In the genomic region with DNA sequence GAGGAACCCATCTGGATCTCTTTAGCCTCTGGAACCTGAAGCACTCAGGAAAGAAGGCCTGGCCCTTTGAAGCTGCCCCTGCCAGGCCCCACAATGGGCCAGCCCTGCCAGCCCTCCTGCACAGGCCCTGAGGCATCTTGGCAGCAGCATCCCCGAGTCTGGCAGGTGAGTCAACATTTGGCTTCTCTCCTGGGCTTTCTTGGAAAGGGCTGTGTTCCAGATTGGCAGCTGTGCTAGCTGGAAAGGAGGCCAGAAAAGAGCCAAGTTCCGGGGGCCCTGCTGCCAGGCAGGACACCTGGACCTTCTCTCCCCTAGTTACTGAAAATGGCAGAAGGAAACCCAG, we compare ENCODE assay signal across 10 cellular contexts.
DNase-seq lines count a peak whose midpoint lies in the region; ATAC-seq and TF ChIP-seq lines count a peak whose summit lies in the region.
"Had no signal": no experiment of that assay in that cellular context is flagged by ENCODE, and none has a peak within 500 bp of the region (broad histone marks: within the 10 kb centered on the region; RNA-seq: fewer than 3 reads in every experiment).

No MANE protein-coding gene starts in this region.

- peaks cover 4% of the 10 kb centered on the region for H3K27me3 Mint-ChIP-seq in chondrocyte (ENCODE audit: low read depth)
- no peaks in the 10 kb centered on the region for H3K27me3 Mint-ChIP-seq in CD4-positive, alpha-beta T cell

- H3K27ac Mint-ChIP-seq in chondrocyte (ENCODE audit: unreplicated experiment) = peak overlapping the region; percentile 22
- H3K27ac Mint-ChIP-seq in CD4-positive, alpha-beta T cell = no peak overlapping the region
- H3K27ac Mint-ChIP-seq: activated naive CD8-positive, alpha-beta T cell treated with anti-CD3 and anti-CD28 coated beads, Interleukin-2, amount 10 ng/mL, durations not matched to agents 7 days and 5 days had no signal

- no peak for TF ChIP-seq CTCF in chondrocyte (IDR thresholded peaks at IDR 0.05)
- TF ChIP-seq CTCF in CD4-positive, alpha-beta T cell (IDR thresholded peaks at IDR 0.05) = no peak
- TF ChIP-seq CTCF in brain microvascular endothelial cell (IDR thresholded peaks at IDR 0.05; ENCODE audit: low read depth, low read length, missing control alignments) = no peak

- POLR2A ChIA-PET in CD4-positive, alpha-beta T cell (lab: Charles Lee) = no interaction called here

- no peak for ATAC-seq in HG02981 (IDR thresholded peaks at IDR 0.05; ENCODE audit: unreplicated experiment)
- ATAC-seq in CD4-positive, alpha-beta T cell (ENCODE audit: poor library complexity) = no peak

- in situ Hi-C loops in brain microvascular endothelial cell (cut with HindIII; ENCODE audit: low pct_ligation_motif_present, low sequenced_read_pairs) (no loop called here), HAP-1 (cut with MboI; ENCODE audit: low sequenced_read_pairs) (loop anchor here (10.0 to 25.0 kb wide), 2 partner anchors 164 to 426 kb away; no protein-coding TSS in a partner anchor)

- peak; percentile 66 for DNase-seq in COLO829 (ENCODE audit: low spot score)
- peak; percentile 91 to 98 for DNase-seq in NCI-H2081 (lab: John Stamatoyannopoulos, UW)
- no peak for DNase-seq in chondrocyte (ENCODE audit: low spot score)
- peak; percentile 59 for DNase-seq in midbrain (lab: John Stamatoyannopoulos, UW)
- no peak for DNase-seq in CD4-positive, alpha-beta T cell
- DNase-seq in brain microvascular endothelial cell = no peak
- DNase-seq in HAP-1 (ENCODE audit: low spot score in 2 of 2) = no peak
- DNase-seq: activated naive CD8-positive, alpha-beta T cell treated with anti-CD3 and anti-CD28 coated beads, Interleukin-2, amount 10 ng/mL, durations not matched to agents 7 days and 5 days; Karpas-422 had no signal

- H3K36me3 Mint-ChIP-seq in chondrocyte (ENCODE audit: low read depth) = no peaks in the 10 kb centered on the region
- no peaks in the 10 kb centered on the region for H3K36me3 Mint-ChIP-seq in CD4-positive, alpha-beta T cell (ENCODE audit: low read depth)

- intact Hi-C loops in CD4-positive, alpha-beta T cell (cut with DNase I, micrococcal nuclease) = loop anchor here (5.0 to 10.0 kb wide), 2 partner anchors 394 to 934 kb away; a partner anchor contains a TSS

- H3K9me3 ChIP-seq in CD4-positive, alpha-beta T cell (ENCODE audit: control insufficient read depth, low read length) = no peaks in the 10 kb centered on the region
- no peaks in the 10 kb centered on the region for H3K9me3 ChIP-seq in HAP-1

- peaks cover 52% of the 10 kb centered on the region for H3K4me1 Mint-ChIP-seq in chondrocyte (ENCODE audit: low read depth)
- H3K4me1 Mint-ChIP-seq in CD4-positive, alpha-beta T cell (ENCODE audit: low read depth) = peaks cover 18% of the 10 kb centered on the region

- no peak overlapping the region for H3K4me3 Mint-ChIP-seq in chondrocyte (ENCODE audit: unreplicated experiment)
- no peak overlapping the region for H3K4me3 Mint-ChIP-seq in CD4-positive, alpha-beta T cell
- H3K4me3 Mint-ChIP-seq: activated naive CD8-positive, alpha-beta T cell treated with anti-CD3 and anti-CD28 coated beads, Interleukin-2, amount 10 ng/mL, durations not matched to agents 7 days and 5 days had no signal

- H3K4me3 ChIP-seq in brain microvascular endothelial cell (ENCODE audit: low read depth, low read length) = no peak overlapping the region
- no peak overlapping the region for H3K4me3 ChIP-seq in HAP-1

- CTCF ChIA-PET in CD4-positive, alpha-beta T cell (lab: Charles Lee) = no interaction called here

- no peaks in the 10 kb centered on the region for H3K4me1 ChIP-seq in HAP-1

- H3K36me3 ChIP-seq in brain microvascular endothelial cell (replicated peaks) (no peaks in the 10 kb centered on the region), HAP-1 (replicated peaks) (no peaks in the 10 kb centered on the region)

- no peak overlapping the region for H3K27ac ChIP-seq in CD4-positive, alpha-beta T cell (ENCODE audit: low read depth, low read length)
- no peak overlapping the region for H3K27ac ChIP-seq in brain microvascular endothelial cell

- H3K9me3 Mint-ChIP-seq in chondrocyte (ENCODE audit: low read depth) = no peaks in the 10 kb centered on the region
- no peaks in the 10 kb centered on the region for H3K9me3 Mint-ChIP-seq in CD4-positive, alpha-beta T cell
- H3K9me3 Mint-ChIP-seq: activated naive CD8-positive, alpha-beta T cell treated with anti-CD3 and anti-CD28 coated beads, Interleukin-2, amount 10 ng/mL, durations not matched to agents 7 days and 5 days had no signal

- peaks cover under 1% of the 10 kb centered on the region for H3K27me3 ChIP-seq in CD4-positive, alpha-beta T cell (ENCODE audit: control insufficient read depth, insufficient read depth, low read length)
- H3K27me3 ChIP-seq in brain microvascular endothelial cell (replicated peaks) = no peaks in the 10 kb centered on the region
- H3K27me3 ChIP-seq in HAP-1 (ENCODE audit: low read depth) = no peaks in the 10 kb centered on the region

Comparison
In these comparisons a context has a peak if more than half of its experiments do, and no peak if none do; other contexts are left out.
1. DNase-seq: peak in COLO829 (single experiment), NCI-H2081 (2 of 2) and midbrain (single experiment); none in chondrocyte (single experiment), CD4-positive, alpha-beta T cell (0 of 10), brain microvascular endothelial cell (single experiment) and HAP-1 (0 of 2).